Comparison of ENCODE assay signal across 8 cellular contexts in the genomic region with DNA sequence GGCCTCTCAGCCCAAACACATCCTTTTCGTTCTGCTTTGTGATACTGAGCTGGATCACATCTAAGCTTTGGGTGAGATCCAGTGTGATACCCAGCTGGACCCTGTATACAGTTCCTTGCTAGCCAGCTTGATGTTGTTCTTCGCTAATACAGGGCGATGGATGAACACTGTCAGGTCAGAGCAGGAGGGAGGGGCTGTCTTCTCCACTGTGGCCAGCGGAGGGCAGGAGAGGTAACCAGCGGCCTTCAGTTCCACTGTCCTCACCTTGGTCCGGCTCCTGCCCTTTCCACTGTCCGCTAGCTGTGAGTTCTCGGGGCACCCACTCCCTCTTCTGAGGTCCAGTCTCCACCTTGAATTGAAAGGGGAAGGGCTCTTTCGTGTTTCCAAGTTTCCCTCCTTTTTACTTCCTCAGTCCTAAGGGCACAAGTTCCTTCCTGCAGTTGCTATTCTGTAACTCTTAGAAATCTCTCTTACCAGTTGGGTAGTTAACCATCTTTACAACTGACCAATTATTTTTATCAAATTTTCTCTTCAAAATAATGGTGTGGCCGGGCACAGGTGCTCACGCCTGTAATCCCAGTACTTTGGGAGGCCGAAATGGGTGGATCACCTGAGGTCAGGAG. TPM values are rescaled to one million over a fixed set of nuclear protein-coding genes. Genes with fewer than 3 reads are reported as not detected.
A peak's percentile ranks its signal among the peaks of the same experiment; 100 is the strongest.
DNase-seq lines count a peak whose midpoint lies in the region; ATAC-seq, FAIRE-seq and TF ChIP-seq lines count a peak whose summit lies in the region.

No MANE protein-coding gene starts in this region.

- peaks cover 51% of the 10 kb centered on the region for H3K4me1 Mint-ChIP-seq in activated naive CD8-positive, alpha-beta T cell treated with anti-CD3 and anti-CD28 coated beads, Interleukin-2, amount 50 U/mL, for 24 hours

- H3K9ac ChIP-seq in HepG2 (ENCODE audit: insufficient read depth, low read depth, low read length): no peak overlapping the region

- H3K4me2 ChIP-seq in HepG2 (ENCODE audit: low read depth, low read length): no peak overlapping the region

- no TSS peak for BruUV-seq in HepG2 (replicated peaks; lab: Mats Ljungman, UMichigan)

- no peaks in the 10 kb centered on the region for H3K9me3 ChIP-seq in HepG2 (ENCODE audit: low read length)

- no peaks in the 10 kb centered on the region for H3K9me3 Mint-ChIP-seq in activated naive CD8-positive, alpha-beta T cell treated with anti-CD3 and anti-CD28 coated beads, Interleukin-2, amount 50 U/mL, for 24 hours

- peak; percentile 64 for TF ChIP-seq RAD21 in HepG2 (CRISPR knock-in tag; IDR thresholded peaks at IDR 0.05)

- in situ Hi-C loops in ACHN (cut with HindIII; ENCODE audit: low pct_ligation_motif_present, low pct_unique_long_range_greater_than_20kb, low sequenced_read_pairs): no loop called here
- in situ Hi-C loops in HepG2 (cut with HindIII; ENCODE audit: extremely low pct_ligation_motif_present, low pct_unique_long_range_greater_than_20kb): no loop called here

- H3K27ac Mint-ChIP-seq in activated naive CD8-positive, alpha-beta T cell treated with anti-CD3 and anti-CD28 coated beads, Interleukin-2, amount 50 U/mL, for 24 hours: no peak overlapping the region

- peak in 1 of 2 experiments; percentile 44; a peak in 2 of 4 replicates for TF ChIP-seq POLR2A in HepG2 (IDR thresholded peaks at IDR 0.05; ENCODE audit: insufficient read depth in 1 of 2, low read depth in 2 of 2, low read length in 2 of 2)

- peaks cover 26% of the 10 kb centered on the region for H3K36me3 Mint-ChIP-seq in activated naive CD8-positive, alpha-beta T cell treated with anti-CD3 and anti-CD28 coated beads, Interleukin-2, amount 50 U/mL, for 24 hours (ENCODE audit: low read depth)

- peaks cover 36% of the 10 kb centered on the region for H3K4me1 ChIP-seq in HepG2 (ENCODE audit: insufficient read depth, low read length)

- TF ChIP-seq CTCF in GM12873 (IDR thresholded peaks at IDR 0.05; ENCODE audit: insufficient read depth, low read depth, low read length, missing control alignments) (peak; percentile 87), HepG2 (CRISPR knock-in tag; IDR thresholded peaks at IDR 0.05) (peak; percentile 88)

- no peak overlapping the region for H3K4me3 Mint-ChIP-seq in activated naive CD8-positive, alpha-beta T cell treated with anti-CD3 and anti-CD28 coated beads, Interleukin-2, amount 50 U/mL, for 24 hours

- ATAC-seq in activated naive CD8-positive, alpha-beta T cell treated with anti-CD3 and anti-CD28 coated beads, Interleukin-2, amount 50 U/mL, for 24 hours: peak; percentile 20
- ATAC-seq in HepG2 (peak; percentile 58), HG02938 (IDR thresholded peaks at IDR 0.05; ENCODE audit: unreplicated experiment) (no peak), GM21381 (IDR thresholded peaks at IDR 0.05; ENCODE audit: unreplicated experiment) (no peak)

- WGBS in HepG2 (ENCODE audit: low lambda C conversion rate): 74% methylated on average over 12 of the region's 12 CpGs

- H4K20me1 ChIP-seq in HepG2 (ENCODE audit: insufficient read depth, low read length): peaks cover 7% of the 10 kb centered on the region

- peaks cover 16% of the 10 kb centered on the region for H3K79me2 ChIP-seq in HepG2 (ENCODE audit: insufficient read depth, low read length)

- no peak overlapping the region for H3K27ac ChIP-seq in HepG2 (ENCODE audit: extremely low read length, insufficient read depth, low read length)

- TF ChIP-seq EP300 in HepG2 (IDR thresholded peaks at IDR 0.05; ENCODE audit: low read depth in 2 of 2, low read length in 2 of 2): no peak
- no peak for TF ChIP-seq EP300 in HepG2 (CRISPR knock-in tag; IDR thresholded peaks at IDR 0.05; ENCODE audit: borderline replicate concordance)

- no peaks in the 10 kb centered on the region; a peak in 1 of 5 replicates for H3K27me3 ChIP-seq in HepG2 (ENCODE audit: control insufficient read depth in 1 of 2, insufficient read depth in 2 of 2, low read length in 2 of 2)

- intact Hi-C loops in HepG2 (cut with micrococcal nuclease; ENCODE audit: unreplicated experiment): loop anchor here (5.0 kb wide), 2 partner anchors 35 to 40 kb away; partner anchors contain the start of gene ZSCAN10

- DNase-seq in ACHN: peak; percentile 71
- peak; percentile 43 for DNase-seq in RPMI7951 (ENCODE audit: low read depth)
- peak; percentile 64 for DNase-seq in activated naive CD8-positive, alpha-beta T cell treated with anti-CD3 and anti-CD28 coated beads, Interleukin-2, amount 50 U/mL, for 24 hours
- peak; percentile 48 for DNase-seq in HepG2 (ENCODE audit: low spot score)
- DNase-seq in NCI-H774 (lab: John Stamatoyannopoulos, UW): no peak

- no peak overlapping the region for H2AFZ ChIP-seq in HepG2 (ENCODE audit: low read length)

- CTCF ChIA-PET in HepG2 (lab: Yijun Ruan, JAX; ENCODE audit: low intra/inter-chr PET ratio, low total read pairs): interaction anchor here (1.3 to 2.3 kb wide), 4 partner anchors 18 to 34 kb away, joined by 3 to 9 read pairs (median 3); no protein-coding TSS in a partner anchor

- no peak for FAIRE-seq in HepG2 (lab: Jason Lieb, UNC)

- H3K27me3 Mint-ChIP-seq in activated naive CD8-positive, alpha-beta T cell treated with anti-CD3 and anti-CD28 coated beads, Interleukin-2, amount 50 U/mL, for 24 hours: no peaks in the 10 kb centered on the region

- no peak overlapping the region for H3K4me3 ChIP-seq in HepG2 (replicated peaks in 1 of 3; ENCODE audit: insufficient read depth in 1 of 3, low read depth in 2 of 3, low read length in 3 of 3)

- POLR2A ChIA-PET in HepG2 (lab: Yijun Ruan, JAX): interaction anchor here (1.1 to 1.2 kb wide), 2 partner anchors 19 to 25 kb away, joined by 4 to 5 read pairs; no protein-coding TSS in a partner anchor

- 0 out of 5 replicates have a peak, but pooled peaks cover 0 to 2% of the 10 kb centered on the region in 2 experiments for H3K36me3 ChIP-seq in HepG2 (replicated peaks in 1 of 2; ENCODE audit: control insufficient read depth in 1 of 2, insufficient read depth in 2 of 2, low read length in 2 of 2)

RNA-seq across cellular contexts. Expression of gene ZNF213, which starts 3.0 kb away (rescaled TPM):
- 1.6 and 2.0 TPM in 2 replicates for total RNA-seq in RPMI7951 (2014; rRNA removed; shearing (Covaris generic))
- total RNA-seq in HepG2 (2016; rRNA removed; fragmentation: Illumina TruSeq; extraction: Trizol): 0.97 and 1.2 TPM in 2 replicates
- 0.51 and 0.71 TPM in 2 replicates for total RNA-seq in HepG2 (2016; cell fraction: cytosol; rRNA removed; fragmentation: Illumina TruSeq; extraction: Trizol; ENCODE audit: low read depth)
- total RNA-seq in HepG2 (2016; cell fraction: insoluble cytoplasmic fraction; rRNA removed; fragmentation: Illumina TruSeq; extraction: Trizol): 0.78 and 0.92 TPM in 2 replicates
- total RNA-seq in HepG2 (2016; cell fraction: membrane; rRNA removed; fragmentation: Illumina TruSeq; extraction: Trizol): 1.7 and 2.6 TPM in 2 replicates
- 0.78 and 1.0 TPM in 2 replicates for total RNA-seq in HepG2 (2016; cell fraction: nucleus; rRNA removed; fragmentation: Illumina TruSeq; extraction: Trizol)
- 0.59 and 0.77 TPM in 2 replicates for polyA plus RNA-seq in HepG2 (2011; rRNA removed)
- 0.38 and 0.42 TPM in 2 replicates for polyA plus RNA-seq in HepG2 (2011; cell fraction: cytosol; rRNA removed)
- polyA plus RNA-seq in HepG2 (2011; cell fraction: nucleus; rRNA removed): 1.5 and 1.7 TPM in 2 replicates
- 2.8 and 3.3 TPM in 2 replicates for polyA plus RNA-seq in HepG2 (2012)
- polyA plus RNA-seq in HepG2 (2016; cell fraction: cytosol; fragmentation: Illumina TruSeq; extraction: Trizol; ENCODE audit: low read depth): 1.4 and 1.9 TPM in 2 replicates
- 2.2 and 3.9 TPM in 2 replicates for polyA plus RNA-seq in HepG2 (2016; cell fraction: insoluble cytoplasmic fraction; fragmentation: Illumina TruSeq; extraction: Trizol; ENCODE audit: low read depth)
- polyA plus RNA-seq in HepG2 (2016; cell fraction: membrane; fragmentation: Illumina TruSeq; extraction: Trizol; ENCODE audit: low read depth): 3.0 and 3.5 TPM in 2 replicates
- 2.6 and 3.8 TPM in 2 replicates for polyA plus RNA-seq in HepG2 (2016; cell fraction: nucleus; fragmentation: Illumina TruSeq; extraction: Trizol; ENCODE audit: insufficient read depth, low read depth)
- polyA minus RNA-seq in HepG2 (2011; rRNA and poly(A)+ RNA removed; ENCODE audit: low replicate concordance): 1.5 and 2.3 TPM in 2 replicates
- 2.1 and 2.5 TPM in 2 replicates for polyA minus RNA-seq in HepG2 (2011; cell fraction: cytosol; rRNA and poly(A)+ RNA removed)
- polyA minus RNA-seq in HepG2 (2011; cell fraction: nucleus; rRNA and poly(A)+ RNA removed): 0.26 and 0.50 TPM in 2 replicates

RNA-seq across cellular contexts. Expression of gene ZNF205, which starts 19.5 kb away (rescaled TPM):
- 8.8 and 9.3 TPM in 2 replicates for total RNA-seq in RPMI7951 (2014; rRNA removed; shearing (Covaris generic))
- 6.7 and 10.2 TPM in 2 replicates for total RNA-seq in HepG2 (2016; rRNA removed; fragmentation: Illumina TruSeq; extraction: Trizol)
- 5.8 and 5.9 TPM in 2 replicates for total RNA-seq in HepG2 (2016; cell fraction: cytosol; rRNA removed; fragmentation: Illumina TruSeq; extraction: Trizol; ENCODE audit: low read depth)
- total RNA-seq in HepG2 (2016; cell fraction: insoluble cytoplasmic fraction; rRNA removed; fragmentation: Illumina TruSeq; extraction: Trizol): 6.7 and 10.6 TPM in 2 replicates
- 12.3 and 12.5 TPM in 2 replicates for total RNA-seq in HepG2 (2016; cell fraction: membrane; rRNA removed; fragmentation: Illumina TruSeq; extraction: Trizol)
- 5.2 and 5.8 TPM in 2 replicates for total RNA-seq in HepG2 (2016; cell fraction: nucleus; rRNA removed; fragmentation: Illumina TruSeq; extraction: Trizol)
- 5.8 and 6.5 TPM in 2 replicates for polyA plus RNA-seq in HepG2 (2011; rRNA removed)
- polyA plus RNA-seq in HepG2 (2011; cell fraction: cytosol; rRNA removed): 5.0 and 9.9 TPM in 2 replicates
- polyA plus RNA-seq in HepG2 (2011; cell fraction: nucleus; rRNA removed): 22.3 and 26.1 TPM in 2 replicates
- polyA plus RNA-seq in HepG2 (2012): 4.5 and 5.5 TPM in 2 replicates
- 6.1 and 6.3 TPM in 2 replicates for polyA plus RNA-seq in HepG2 (2016; cell fraction: cytosol; fragmentation: Illumina TruSeq; extraction: Trizol; ENCODE audit: low read depth)
- 7.6 and 8.3 TPM in 2 replicates for polyA plus RNA-seq in HepG2 (2016; cell fraction: insoluble cytoplasmic fraction; fragmentation: Illumina TruSeq; extraction: Trizol; ENCODE audit: low read depth)
- polyA plus RNA-seq in HepG2 (2016; cell fraction: membrane; fragmentation: Illumina TruSeq; extraction: Trizol; ENCODE audit: low read depth): 8.5 and 10.4 TPM in 2 replicates
- polyA plus RNA-seq in HepG2 (2016; cell fraction: nucleus; fragmentation: Illumina TruSeq; extraction: Trizol; ENCODE audit: insufficient read depth, low read depth): 13.2 and 13.4 TPM in 2 replicates
- polyA minus RNA-seq in HepG2 (2011; rRNA and poly(A)+ RNA removed; ENCODE audit: low replicate concordance): 4.4 and 7.4 TPM in 2 replicates
- polyA minus RNA-seq in HepG2 (2011; cell fraction: cytosol; rRNA and poly(A)+ RNA removed): 2.8 and 3.6 TPM in 2 replicates
- polyA minus RNA-seq in HepG2 (2011; cell fraction: nucleus; rRNA and poly(A)+ RNA removed): 1.4 and 2.7 TPM in 2 replicates

RNA-seq across cellular contexts. Expression of gene ZSCAN10, which starts 32.8 kb away (rescaled TPM):
- not detected in 2 replicates for total RNA-seq in RPMI7951 (2014; rRNA removed; shearing (Covaris generic))
- total RNA-seq in HepG2 (2016; rRNA removed; fragmentation: Illumina TruSeq; extraction: Trizol): not detected in 2 replicates
- not detected in 2 replicates for total RNA-seq in HepG2 (2016; cell fraction: cytosol; rRNA removed; fragmentation: Illumina TruSeq; extraction: Trizol; ENCODE audit: low read depth)
- total RNA-seq in HepG2 (2016; cell fraction: insoluble cytoplasmic fraction; rRNA removed; fragmentation: Illumina TruSeq; extraction: Trizol): 0.06 TPM in 1 of 2 replicates, not detected in the other
- total RNA-seq in HepG2 (2016; cell fraction: membrane; rRNA removed; fragmentation: Illumina TruSeq; extraction: Trizol): not detected in 2 replicates
- 0.16 TPM in 1 of 2 replicates, not detected in the other for total RNA-seq in HepG2 (2016; cell fraction: nucleus; rRNA removed; fragmentation: Illumina TruSeq; extraction: Trizol)
- not detected in 2 replicates for polyA plus RNA-seq in HepG2 (2011; rRNA removed)
- 0.04 TPM in 1 of 2 replicates, not detected in the other for polyA plus RNA-seq in HepG2 (2011; cell fraction: cytosol; rRNA removed)
- polyA plus RNA-seq in HepG2 (2011; cell fraction: nucleus; rRNA removed): 0.31 and 0.82 TPM in 2 replicates
- 0.11 and 0.17 TPM in 2 replicates for polyA plus RNA-seq in HepG2 (2012)
- not detected in 2 replicates for polyA plus RNA-seq in HepG2 (2016; cell fraction: cytosol; fragmentation: Illumina TruSeq; extraction: Trizol; ENCODE audit: low read depth)
- 0.16 TPM in 1 of 2 replicates, not detected in the other for polyA plus RNA-seq in HepG2 (2016; cell fraction: insoluble cytoplasmic fraction; fragmentation: Illumina TruSeq; extraction: Trizol; ENCODE audit: low read depth)
- not detected in 2 replicates for polyA plus RNA-seq in HepG2 (2016; cell fraction: membrane; fragmentation: Illumina TruSeq; extraction: Trizol; ENCODE audit: low read depth)
- polyA plus RNA-seq in HepG2 (2016; cell fraction: nucleus; fragmentation: Illumina TruSeq; extraction: Trizol; ENCODE audit: insufficient read depth, low read depth): not detected in 2 replicates
- polyA minus RNA-seq in HepG2 (2011; rRNA and poly(A)+ RNA removed; ENCODE audit: low replicate concordance): not detected in 2 replicates
- not detected in 2 replicates for polyA minus RNA-seq in HepG2 (2011; cell fraction: cytosol; rRNA and poly(A)+ RNA removed)
- not detected in 2 replicates for polyA minus RNA-seq in HepG2 (2011; cell fraction: nucleus; rRNA and poly(A)+ RNA removed)

RNA-seq across cellular contexts. Expression of gene OR1F1, which starts 56.1 kb away (rescaled TPM):
- total RNA-seq in RPMI7951 (2014; rRNA removed; shearing (Covaris generic)): 0.36 TPM in 1 of 2 replicates, not detected in the other
- total RNA-seq in HepG2 (2016; rRNA removed; fragmentation: Illumina TruSeq; extraction: Trizol): not detected in 2 replicates
- total RNA-seq in HepG2 (2016; cell fraction: cytosol; rRNA removed; fragmentation: Illumina TruSeq; extraction: Trizol; ENCODE audit: low read depth): not detected in 2 replicates
- total RNA-seq in HepG2 (2016; cell fraction: insoluble cytoplasmic fraction; rRNA removed; fragmentation: Illumina TruSeq; extraction: Trizol): 0.15 TPM in 1 of 2 replicates, not detected in the other
- not detected in 2 replicates for total RNA-seq in HepG2 (2016; cell fraction: membrane; rRNA removed; fragmentation: Illumina TruSeq; extraction: Trizol)
- not detected in 2 replicates for total RNA-seq in HepG2 (2016; cell fraction: nucleus; rRNA removed; fragmentation: Illumina TruSeq; extraction: Trizol)
- polyA plus RNA-seq in HepG2 (2011; rRNA removed): 0.90 and 0.97 TPM in 2 replicates
- 0.94 and 1.1 TPM in 2 replicates for polyA plus RNA-seq in HepG2 (2011; cell fraction: cytosol; rRNA removed)
- 0.88 and 1.3 TPM in 2 replicates for polyA plus RNA-seq in HepG2 (2011; cell fraction: nucleus; rRNA removed)
- polyA plus RNA-seq in HepG2 (2012): 0.25 and 0.40 TPM in 2 replicates
- polyA plus RNA-seq in HepG2 (2016; cell fraction: cytosol; fragmentation: Illumina TruSeq; extraction: Trizol; ENCODE audit: low read depth): not detected in 2 replicates
- not detected in 2 replicates for polyA plus RNA-seq in HepG2 (2016; cell fraction: insoluble cytoplasmic fraction; fragmentation: Illumina TruSeq; extraction: Trizol; ENCODE audit: low read depth)
- not detected in 2 replicates for polyA plus RNA-seq in HepG2 (2016; cell fraction: membrane; fragmentation: Illumina TruSeq; extraction: Trizol; ENCODE audit: low read depth)
- polyA plus RNA-seq in HepG2 (2016; cell fraction: nucleus; fragmentation: Illumina TruSeq; extraction: Trizol; ENCODE audit: insufficient read depth, low read depth): 0.53 TPM in 1 of 2 replicates, not detected in the other
- polyA minus RNA-seq in HepG2 (2011; rRNA and poly(A)+ RNA removed; ENCODE audit: low replicate concordance): 4.7 and 5.0 TPM in 2 replicates
- 0.69 TPM in 1 of 2 replicates, not detected in the other for polyA minus RNA-seq in HepG2 (2011; cell fraction: cytosol; rRNA and poly(A)+ RNA removed)
- 0.64 TPM in 1 of 2 replicates, not detected in the other for polyA minus RNA-seq in HepG2 (2011; cell fraction: nucleus; rRNA and poly(A)+ RNA removed)

Comparison
In these comparisons a context has a peak if more than half of its experiments do, and no peak if none do; other contexts are left out.
1. ATAC-seq: peak in activated naive CD8-positive, alpha-beta T cell treated with anti-CD3 and anti-CD28 coated beads, Interleukin-2, amount 50 U/mL, for 24 hours (single experiment) and HepG2 (single experiment); none in HG02938 (single experiment) and GM21381 (single experiment).